ENCODE assay signal across 22 cellular contexts in genomic region chr1:94033849-94034248, GRCh38.
"Had no signal": no experiment of that assay in that cellular context is flagged by ENCODE, and none has a peak within 500 bp of the region (broad histone marks: within the 10 kb centered on the region; RNA-seq: fewer than 3 reads in every experiment).

No MANE protein-coding gene starts in this region.

- H3K27ac ChIP-seq: breast epithelium, colonic mucosa, epithelial cell of prostate, heart left ventricle, lower lobe of right lung, right atrium auricular region, thoracic aorta, upper lobe of left lung had no signal

- H3K4me1 ChIP-seq: breast epithelium, colonic mucosa had no signal

- H3K4me3 ChIP-seq: breast epithelium, colonic mucosa, heart left ventricle, lower lobe of right lung, right atrium auricular region, thoracic aorta, upper lobe of left lung had no signal

- ATAC-seq: activated CD4-positive, alpha-beta T cell treated with anti-CD3 and anti-CD28 coated beads for 36 hours; activated T-helper 17 cell treated with anti-CD3 and anti-CD28 coated beads, Interleukin-2, amount 50 U/mL, for 72 hours; heart left ventricle; left lobe of liver; lower lobe of right lung; natural killer cell treated with Interleukin-12 subunit alpha and Interleukin-12 subunit beta and Interleukin-15 and Interleukin-18, amount 100 ng/mL, for 72 hours had no signal

- DNase-seq: activated B cell treated with CpG ODN at 0.5 μM for 24 hours; activated CD4-positive, alpha-beta T cell treated with anti-CD3 and anti-CD28 coated beads for 36 hours; activated CD4-positive, alpha-beta T cell treated with anti-CD3 and anti-CD28 coated beads, Interleukin-2, amount 50 U/mL, for 4 hours; activated CD8-positive, alpha-beta memory T cell treated with anti-CD3 and anti-CD28 coated beads for 24 hours; activated CD8-positive, alpha-beta memory T cell treated with anti-CD3 and anti-CD28 coated beads, Interleukin-2, amount 50 U/mL, for 4 hours; activated T-cell treated with anti-CD3 and anti-CD28 coated beads, Interleukin-2, amount 50 U/mL, for 24 hours; amniotic stem cell; colonic mucosa; endodermal cell; heart left ventricle; lower lobe of right lung; stimulated activated CD4-positive, alpha-beta T cell treated with anti-CD3 and anti-CD28 coated beads, Interleukin-4, amount 100 ng/mL, for 24 hours; stimulated activated naive CD4-positive, alpha-beta T cell treated with Interleukin-2 at 50 U/mL for 16 hours; T1000 had no signal

- H3K9me3 ChIP-seq: breast epithelium, colonic mucosa, heart left ventricle, lower lobe of right lung, right atrium auricular region, thoracic aorta, upper lobe of left lung had no signal

- H3K27me3 ChIP-seq: breast epithelium, colonic mucosa, right atrium auricular region, upper lobe of left lung had no signal

- H3K36me3 ChIP-seq: breast epithelium, colonic mucosa, heart left ventricle, lower lobe of right lung, right atrium auricular region, thoracic aorta, upper lobe of left lung had no signal
